Comparison of ENCODE assay signal across 14 cellular contexts in the genomic region with DNA sequence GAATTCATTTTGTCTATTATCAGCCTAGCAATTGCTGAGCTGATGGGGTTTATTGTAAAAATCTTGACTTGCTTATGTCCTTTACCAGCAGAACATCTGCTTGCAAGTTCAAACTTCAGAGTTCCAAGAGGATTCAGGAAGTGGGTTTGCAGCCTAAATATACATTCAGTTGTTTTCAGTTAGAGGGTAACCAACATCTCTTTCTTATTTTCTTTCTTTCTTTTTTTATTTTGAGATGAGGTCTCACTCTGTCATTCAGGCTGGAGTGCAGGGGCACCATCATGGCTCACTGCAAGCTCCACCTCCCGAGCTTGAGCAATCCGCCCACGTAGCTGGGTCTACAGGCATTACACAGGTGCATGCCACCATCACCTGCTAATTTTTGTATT. TPM values are rescaled to one million over a fixed set of nuclear protein-coding genes. Genes with fewer than 3 reads are reported as not detected.
DNase-seq lines count a peak whose midpoint lies in the region; TF ChIP-seq lines count a peak whose summit lies in the region.
"Had no signal": no experiment of that assay in that cellular context is flagged by ENCODE, and none has a peak within 500 bp of the region (broad histone marks: within the 10 kb centered on the region; RNA-seq: fewer than 3 reads in every experiment).

No MANE protein-coding gene starts in this region.

- H3K27me3 Mint-ChIP-seq in chondrocyte (ENCODE audit: low read depth): no peaks in the 10 kb centered on the region
- no peaks in the 10 kb centered on the region for H3K27me3 Mint-ChIP-seq in activated CD4-positive, alpha-beta memory T cell treated with anti-CD3 and anti-CD28 coated beads, Interleukin-2, amount 10 ng/mL, durations not matched to agents 7 days and 5 days

- 70 to 87% (median 78%) methylated on average over 3 of the region's 3 CpGs for WGBS in stomach, 5 donors

- H3K27ac ChIP-seq in BLaER1 (peak overlapping the region; percentile 47; the same call in 1 of the 2 replicates), MM.1S (ENCODE audit: low read length) (peak overlapping the region; percentile 30; the same call in 1 of the 2 replicates), stomach (peak overlapping the region in 3 of 5 donors; percentile 22 to 63 (median 54))

- CTCF ChIA-PET in activated CD4-positive, alpha-beta memory T cell treated with anti-CD3 and anti-CD28 coated beads, Interleukin-2, amount 10 ng/mL, durations not matched to agents 7 days and 5 days (lab: Charles Lee): no interaction called here

- H3K4me3 ChIP-seq in BLaER1: no peak overlapping the region
- no peak overlapping the region for H3K4me3 ChIP-seq in MM.1S (ENCODE audit: low read length)
- H3K4me3 ChIP-seq in stomach: no peak overlapping the region
- H3K4me3 ChIP-seq: GM12878 had no signal

- POLR2A ChIA-PET in activated CD4-positive, alpha-beta memory T cell treated with anti-CD3 and anti-CD28 coated beads, Interleukin-2, amount 10 ng/mL, durations not matched to agents 7 days and 5 days (lab: Charles Lee): no interaction called here

- peaks cover 17% of the 10 kb centered on the region for H3K9me3 ChIP-seq in BLaER1
- H3K9me3 ChIP-seq in MM.1S (replicated peaks; ENCODE audit: insufficient read depth, low read length): no peaks in the 10 kb centered on the region
- no peaks in the 10 kb centered on the region for H3K9me3 ChIP-seq in stomach

- DNase-seq in MM.1S (peak; percentile 45), chondrocyte (ENCODE audit: low spot score) (no peak), stomach (no peak), anterior cingulate cortex (lab: John Stamatoyannopoulos, UW) (no peak), KBM-7 (no peak)
- no peak for DNase-seq in activated CD4-positive, alpha-beta memory T cell treated with anti-CD3 and anti-CD28 coated beads, Interleukin-2, amount 10 ng/mL, durations not matched to agents 7 days and 5 days
- DNase-seq: C1 segment of cervical spinal cord, GDM1, H9, NCI-H187, NCI-H524 treated with DMSO at 0.1 percent for 48 hours, RPMI8226 had no signal

- peak overlapping the region; percentile 80 for H3K27ac Mint-ChIP-seq in chondrocyte (ENCODE audit: unreplicated experiment)
- H3K27ac Mint-ChIP-seq in activated CD4-positive, alpha-beta memory T cell treated with anti-CD3 and anti-CD28 coated beads, Interleukin-2, amount 10 ng/mL, durations not matched to agents 7 days and 5 days: no peak overlapping the region
- H3K27ac Mint-ChIP-seq: H9 had no signal

- H3K4me2 ChIP-seq in BLaER1 (peak overlapping the region; percentile 56), MM.1S (ENCODE audit: low read depth, low read length) (peak overlapping the region; percentile 44)

- H3K9me3 Mint-ChIP-seq in chondrocyte (ENCODE audit: low read depth): peaks cover 24% of the 10 kb centered on the region
- H3K9me3 Mint-ChIP-seq in activated CD4-positive, alpha-beta memory T cell treated with anti-CD3 and anti-CD28 coated beads, Interleukin-2, amount 10 ng/mL, durations not matched to agents 7 days and 5 days: no peaks in the 10 kb centered on the region

- peak overlapping the region; percentile 71 for H2AFZ ChIP-seq in MM.1S (ENCODE audit: low read length)

- H3K79me2 ChIP-seq in MM.1S (ENCODE audit: low read length): no peaks in the 10 kb centered on the region

- TF ChIP-seq CTCF in MM.1S (IDR thresholded peaks at IDR 0.05; ENCODE audit: low read length): no peak
- TF ChIP-seq CTCF in chondrocyte (IDR thresholded peaks at IDR 0.05): no peak
- no peak for TF ChIP-seq CTCF in stomach (IDR thresholded peaks at IDR 0.05)

- H4K20me1 ChIP-seq in BLaER1 (no peaks in the 10 kb centered on the region), MM.1S (ENCODE audit: insufficient read depth, low read length) (no peaks in the 10 kb centered on the region)

- peaks cover 33% of the 10 kb centered on the region for H3K4me1 Mint-ChIP-seq in chondrocyte (ENCODE audit: low read depth)
- H3K4me1 Mint-ChIP-seq in activated CD4-positive, alpha-beta memory T cell treated with anti-CD3 and anti-CD28 coated beads, Interleukin-2, amount 10 ng/mL, durations not matched to agents 7 days and 5 days: no peaks in the 10 kb centered on the region
- H3K4me1 Mint-ChIP-seq: H9 had no signal

- no peak for TF ChIP-seq EP300 in stomach (IDR thresholded peaks at IDR 0.05)

- H3K36me3 ChIP-seq in BLaER1 (no peaks in the 10 kb centered on the region), MM.1S (replicated peaks; ENCODE audit: insufficient read depth, low read length) (no peaks in the 10 kb centered on the region), stomach (no peaks in the 10 kb centered on the region)

- intact Hi-C loops in stomach (cut with DNase I; ENCODE audit: low total_unique reads): no loop called here

- in situ Hi-C loops in KBM-7 (cut with MboI; ENCODE audit: low pct_unique_long_range_greater_than_20kb, low sequenced_read_pairs): no loop called here

- no peak for TF ChIP-seq POLR2A in stomach (IDR thresholded peaks at IDR 0.05)

- no peak overlapping the region for H3K4me3 Mint-ChIP-seq in chondrocyte (ENCODE audit: unreplicated experiment)
- H3K4me3 Mint-ChIP-seq in activated CD4-positive, alpha-beta memory T cell treated with anti-CD3 and anti-CD28 coated beads, Interleukin-2, amount 10 ng/mL, durations not matched to agents 7 days and 5 days: no peak overlapping the region
- H3K4me3 Mint-ChIP-seq: H9 had no signal

- H3K4me1 ChIP-seq in BLaER1 (peaks cover 27% of the 10 kb centered on the region), MM.1S (ENCODE audit: low read length) (peaks cover 20% of the 10 kb centered on the region), stomach (no peaks in the 10 kb centered on the region)

- H3F3A ChIP-seq in MM.1S (ENCODE audit: insufficient read depth, low read length): peaks cover 5% of the 10 kb centered on the region; the same call in 1 of the 2 replicates

- H3K36me3 Mint-ChIP-seq in chondrocyte (ENCODE audit: low read depth): peaks cover 2% of the 10 kb centered on the region
- no peaks in the 10 kb centered on the region for H3K36me3 Mint-ChIP-seq in activated CD4-positive, alpha-beta memory T cell treated with anti-CD3 and anti-CD28 coated beads, Interleukin-2, amount 10 ng/mL, durations not matched to agents 7 days and 5 days (ENCODE audit: low read depth)

- no peaks in the 10 kb centered on the region for H3K9me2 ChIP-seq in MM.1S (replicated peaks; ENCODE audit: insufficient read depth, low read length)

- H3K27me3 ChIP-seq in BLaER1 (peaks cover 70% of the 10 kb centered on the region), MM.1S (replicated peaks; ENCODE audit: insufficient read depth, low read length) (no peaks in the 10 kb centered on the region), stomach (no peaks in the 10 kb centered on the region)

- H3K9ac ChIP-seq in BLaER1 (peak overlapping the region; percentile 34; the same call in 1 of the 2 replicates), MM.1S (ENCODE audit: low read length) (no peak overlapping the region; the same call in 1 of the 2 replicates)

RNA-seq across cellular contexts. Expression of a gene that starts 31.4 kb away (rescaled TPM):
- total RNA-seq in chondrocyte (744 to 1,032 TPM (median 1,007 TPM) in 3 replicates), stomach (1,000 to 10,000 TPM in 1 of 5 donors, 100 to 1,000 TPM in 4; 101 to 1,286 (median 650) TPM)
- polyA plus RNA-seq in stomach: 100 to 1,000 TPM; 147 to 325 (median 211) TPM
- total RNA-seq in activated CD4-positive, alpha-beta memory T cell treated with anti-CD3 and anti-CD28 coated beads, Interleukin-2, amount 10 ng/mL, durations not matched to agents 7 days and 5 days: 10 to 100 TPM; 25.5 to 31.0 TPM
